Comparison of ENCODE assay signal across 22 cellular contexts in the genomic region with DNA sequence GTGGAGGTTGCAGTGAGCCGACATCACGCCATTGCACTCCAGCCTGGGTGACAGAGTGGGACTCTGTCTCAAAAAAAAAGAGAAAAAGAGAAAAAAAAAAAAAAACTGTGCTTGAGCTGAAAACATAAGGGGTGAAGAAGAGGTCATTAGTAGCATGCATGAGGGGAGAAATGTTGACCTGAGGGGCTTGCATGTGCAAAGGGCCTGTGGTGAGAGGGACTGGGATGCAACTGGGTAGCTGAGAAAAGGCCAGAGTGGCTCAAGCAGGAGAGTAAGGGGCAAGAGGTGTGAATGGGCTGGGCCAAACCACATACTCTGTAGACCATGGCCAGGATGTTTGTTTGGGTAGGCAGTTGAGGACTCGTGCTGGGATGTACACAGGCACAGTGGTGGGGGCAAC. TPM values are rescaled to one million over a fixed set of nuclear protein-coding genes. Genes with fewer than 3 reads are reported as not detected.
"Had no signal": no experiment of that assay in that cellular context is flagged by ENCODE, and none has a peak within 500 bp of the region (broad histone marks: within the 10 kb centered on the region; RNA-seq: fewer than 3 reads in every experiment).

No MANE protein-coding gene starts in this region.

- H3K4me3 Mint-ChIP-seq: brain, memory B cell, nephron had no signal

- ATAC-seq: foreskin keratinocyte; stimulated activated naive CD8-positive, alpha-beta T cell treated with anti-CD3 and anti-CD28 coated beads, Interleukin-15, Interleukin-2, amounts not matched to agents 100 U/mL and 50 U/mL, for 24 hours had no signal

- H3K36me3 ChIP-seq: esophagus squamous epithelium, left ventricle myocardium inferior, thoracic aorta had no signal

- H3K27ac ChIP-seq: esophagus squamous epithelium, foreskin keratinocyte, left ventricle myocardium inferior, SK-N-MC, thoracic aorta had no signal

- H3K36me3 Mint-ChIP-seq: brain, memory B cell had no signal

- H3K9me3 ChIP-seq: esophagus squamous epithelium, left ventricle myocardium inferior, thoracic aorta had no signal

- DNase-seq: activated CD4-positive, alpha-beta T cell treated with anti-CD3 and anti-CD28 coated beads, Interleukin-2, amount 50 U/mL, for 1 hour; activated CD4-positive, CD25-positive, alpha-beta regulatory T cell; activated CD8-positive, alpha-beta memory T cell treated with anti-CD3 and anti-CD28 coated beads, Interleukin-2, amount 50 U/mL, for 48 hours; activated naive CD4-positive, alpha-beta T cell; amniotic stem cell; cerebellar nuclear complex; esophagus squamous epithelium; foreskin keratinocyte; head of caudate nucleus; left ventricle myocardium inferior; stimulated activated CD4-positive, alpha-beta T cell treated with anti-CD3 and anti-CD28 coated beads, Interleukin-2, amount 100 ng/mL, for 48 hours; stimulated activated naive CD8-positive, alpha-beta T cell treated with anti-CD3 and anti-CD28 coated beads, Interleukin-15, Interleukin-2, amounts not matched to agents 100 U/mL and 50 U/mL, for 24 hours had no signal

- H3K9me3 Mint-ChIP-seq: memory B cell, nephron had no signal

- H3K4me1 ChIP-seq: foreskin keratinocyte had no signal

- H3K4me3 ChIP-seq: esophagus squamous epithelium, left ventricle myocardium inferior, SK-N-MC, thoracic aorta had no signal

- H3K27ac Mint-ChIP-seq: memory B cell, nephron had no signal

RNA-seq across cellular contexts. Expression of a gene that starts 3.4 kb away (rescaled TPM):
- total RNA-seq: osteocyte had no signal

RNA-seq across cellular contexts. Expression of a gene that starts 32.3 kb away (rescaled TPM):
- total RNA-seq: dermis microvascular lymphatic vessel endothelial cell, esophagus squamous epithelium, foreskin keratinocyte, left ventricle myocardium inferior, mucosa of gallbladder, osteocyte, pulmonary artery endothelial cell, thoracic aorta, urinary bladder had no signal

RNA-seq across cellular contexts. Expression of a gene that starts 37.9 kb away (rescaled TPM):
- total RNA-seq: foreskin keratinocyte, left ventricle myocardium inferior, osteocyte, pulmonary artery endothelial cell, thoracic aorta, urinary bladder had no signal

RNA-seq across cellular contexts. Expression of a gene that starts 55.3 kb away (rescaled TPM):
- total RNA-seq: foreskin keratinocyte, left ventricle myocardium inferior, osteocyte, pulmonary artery endothelial cell, thoracic aorta, urinary bladder had no signal
